In genomic region chr6:159061805-159062563, GRCh38 we compare ENCODE assay signal across 10 cellular contexts. TPM values are rescaled to one million over a fixed set of nuclear protein-coding genes. Genes with fewer than 3 reads are reported as not detected.
DNase-seq lines count a peak whose midpoint lies in the region; ATAC-seq and TF ChIP-seq lines count a peak whose summit lies in the region.
"Had no signal": no experiment of that assay in that cellular context is flagged by ENCODE, and none has a peak within 500 bp of the region (broad histone marks: within the 10 kb centered on the region; RNA-seq: fewer than 3 reads in every experiment).

No MANE protein-coding gene starts in this region.

- peak; percentile 90 for ATAC-seq in activated CD8-positive, alpha-beta memory T cell treated with anti-CD3 and anti-CD28 coated beads, Interleukin-2, amount 10 ng/mL, durations not matched to agents 7 days and 5 days
- ATAC-seq in HG03378 (IDR thresholded peaks at IDR 0.05; ENCODE audit: unreplicated experiment) (peak; percentile 57), GM18520 (IDR thresholded peaks at IDR 0.05; ENCODE audit: unreplicated experiment) (no peak), GM21825 (IDR thresholded peaks at IDR 0.05; ENCODE audit: unreplicated experiment) (no peak)
- ATAC-seq in stimulated activated naive CD8-positive, alpha-beta T cell treated with anti-CD3 and anti-CD28 coated beads, Interleukin-15, amount 100 ng/mL, for 72 hours: peak; percentile 85

- in situ Hi-C loops in brain microvascular endothelial cell (cut with HindIII; ENCODE audit: low pct_ligation_motif_present, low sequenced_read_pairs): no loop called here

- CTCF ChIA-PET in activated CD8-positive, alpha-beta memory T cell treated with anti-CD3 and anti-CD28 coated beads, Interleukin-2, amount 10 ng/mL, durations not matched to agents 7 days and 5 days (lab: Charles Lee): interaction anchor here (0.8 to 7.3 kb wide), 16 partner anchors 9 to 72 kb away, joined by 3 to 81 read pairs (median 5); partner anchors contain the start of gene TAGAP

- no peak for TF ChIP-seq CTCF in brain microvascular endothelial cell (IDR thresholded peaks at IDR 0.05; ENCODE audit: low read depth, low read length, missing control alignments)

- H3K36me3 Mint-ChIP-seq in activated CD8-positive, alpha-beta memory T cell treated with anti-CD3 and anti-CD28 coated beads, Interleukin-2, amount 10 ng/mL, durations not matched to agents 7 days and 5 days: peaks cover 17% of the 10 kb centered on the region
- H3K36me3 Mint-ChIP-seq in activated naive CD8-positive, alpha-beta T cell treated with anti-CD3 and anti-CD28 coated beads for 36 hours: peaks cover 31% of the 10 kb centered on the region

- peak; percentile 68 for DNase-seq in activated CD8-positive, alpha-beta memory T cell treated with anti-CD3 and anti-CD28 coated beads, Interleukin-2, amount 10 ng/mL, durations not matched to agents 7 days and 5 days
- DNase-seq in activated CD8-positive, alpha-beta memory T cell treated with anti-CD3 and anti-CD28 coated beads, Interleukin-2, amount 50 U/mL, for 4 hours: no peak
- DNase-seq in activated naive CD8-positive, alpha-beta T cell treated with anti-CD3 and anti-CD28 coated beads for 36 hours: no peak
- DNase-seq in stimulated activated naive CD8-positive, alpha-beta T cell treated with anti-CD3 and anti-CD28 coated beads, Interleukin-15, amount 100 ng/mL, for 72 hours: peak in 1 of 2 donors; percentile 49
- DNase-seq in brain microvascular endothelial cell: no peak
- DNase-seq: activated CD8-positive, alpha-beta memory T cell treated with anti-CD3 and anti-CD28 coated beads, Interleukin-2, amount 50 U/mL, for 48 hours had no signal

- peaks cover 2% of the 10 kb centered on the region for H3K27me3 Mint-ChIP-seq in activated CD8-positive, alpha-beta memory T cell treated with anti-CD3 and anti-CD28 coated beads, Interleukin-2, amount 10 ng/mL, durations not matched to agents 7 days and 5 days
- no peaks in the 10 kb centered on the region for H3K27me3 Mint-ChIP-seq in activated naive CD8-positive, alpha-beta T cell treated with anti-CD3 and anti-CD28 coated beads for 36 hours
- H3K27me3 Mint-ChIP-seq in stimulated activated naive CD8-positive, alpha-beta T cell treated with anti-CD3 and anti-CD28 coated beads, Interleukin-15, amount 100 ng/mL, for 72 hours: no peaks in the 10 kb centered on the region

- H3K9me3 Mint-ChIP-seq in activated CD8-positive, alpha-beta memory T cell treated with anti-CD3 and anti-CD28 coated beads, Interleukin-2, amount 10 ng/mL, durations not matched to agents 7 days and 5 days (ENCODE audit: low read depth): no peaks in the 10 kb centered on the region
- H3K9me3 Mint-ChIP-seq in activated naive CD8-positive, alpha-beta T cell treated with anti-CD3 and anti-CD28 coated beads for 36 hours: peaks cover 20% of the 10 kb centered on the region
- peaks cover 3 to 10% of the 10 kb centered on the region in 2 donors for H3K9me3 Mint-ChIP-seq in stimulated activated naive CD8-positive, alpha-beta T cell treated with anti-CD3 and anti-CD28 coated beads, Interleukin-15, amount 100 ng/mL, for 72 hours

- peaks cover 8% of the 10 kb centered on the region for H3K27me3 ChIP-seq in brain microvascular endothelial cell (replicated peaks)

- H3K4me3 Mint-ChIP-seq in activated CD8-positive, alpha-beta memory T cell treated with anti-CD3 and anti-CD28 coated beads, Interleukin-2, amount 10 ng/mL, durations not matched to agents 7 days and 5 days: peak overlapping the region; percentile 55
- H3K4me3 Mint-ChIP-seq in activated naive CD8-positive, alpha-beta T cell treated with anti-CD3 and anti-CD28 coated beads for 36 hours: peak overlapping the region; percentile 52
- peak overlapping the region; percentile 36 to 72 for H3K4me3 Mint-ChIP-seq in stimulated activated naive CD8-positive, alpha-beta T cell treated with anti-CD3 and anti-CD28 coated beads, Interleukin-15, amount 100 ng/mL, for 72 hours

- H3K27ac ChIP-seq in brain microvascular endothelial cell: no peak overlapping the region

- no peak overlapping the region for H3K4me3 ChIP-seq in brain microvascular endothelial cell (ENCODE audit: low read depth, low read length)

- peaks cover 92% of the 10 kb centered on the region for H3K4me1 Mint-ChIP-seq in activated CD8-positive, alpha-beta memory T cell treated with anti-CD3 and anti-CD28 coated beads, Interleukin-2, amount 10 ng/mL, durations not matched to agents 7 days and 5 days
- peaks cover 92% of the 10 kb centered on the region for H3K4me1 Mint-ChIP-seq in activated naive CD8-positive, alpha-beta T cell treated with anti-CD3 and anti-CD28 coated beads for 36 hours
- peaks cover 98% of the 10 kb centered on the region for H3K4me1 Mint-ChIP-seq in stimulated activated naive CD8-positive, alpha-beta T cell treated with anti-CD3 and anti-CD28 coated beads, Interleukin-15, amount 100 ng/mL, for 72 hours

- H3K36me3 ChIP-seq in brain microvascular endothelial cell (replicated peaks): no peaks in the 10 kb centered on the region

- H3K27ac Mint-ChIP-seq in activated CD8-positive, alpha-beta memory T cell treated with anti-CD3 and anti-CD28 coated beads, Interleukin-2, amount 10 ng/mL, durations not matched to agents 7 days and 5 days: peak overlapping the region; percentile 99
- H3K27ac Mint-ChIP-seq in activated naive CD8-positive, alpha-beta T cell treated with anti-CD3 and anti-CD28 coated beads for 36 hours: peak overlapping the region; percentile 90
- peak overlapping the region; percentile 95 to 96 for H3K27ac Mint-ChIP-seq in stimulated activated naive CD8-positive, alpha-beta T cell treated with anti-CD3 and anti-CD28 coated beads, Interleukin-15, amount 100 ng/mL, for 72 hours
- H3K27ac Mint-ChIP-seq: progenitor cell of endocrine pancreas had no signal

RNA-seq across cellular contexts. Expression of gene TAGAP, which starts 17.2 kb away (rescaled TPM):
- total RNA-seq in activated CD8-positive, alpha-beta memory T cell treated with anti-CD3 and anti-CD28 coated beads, Interleukin-2, amount 10 ng/mL, durations not matched to agents 7 days and 5 days: 10 to 100 TPM; 44.8 to 53.0 TPM
- total RNA-seq in activated naive CD8-positive, alpha-beta T cell treated with anti-CD3 and anti-CD28 coated beads for 36 hours: 100 to 1,000 TPM; 167 to 175 TPM
- total RNA-seq: progenitor cell of endocrine pancreas had no signal

Comparison
In these comparisons a context has a peak if more than half of its experiments do, and no peak if none do; other contexts are left out.
1. ATAC-seq: peak in activated CD8-positive, alpha-beta memory T cell treated with anti-CD3 and anti-CD28 coated beads, Interleukin-2, amount 10 ng/mL, durations not matched to agents 7 days and 5 days (single experiment), HG03378 (single experiment) and stimulated activated naive CD8-positive, alpha-beta T cell treated with anti-CD3 and anti-CD28 coated beads, Interleukin-15, amount 100 ng/mL, for 72 hours (single experiment); none in GM18520 (single experiment) and GM21825 (single experiment).
2. Peak in every context shown above with its lines, with median percentiles within 50 percentile points of each other: H3K27ac Mint-ChIP-seq and H3K4me3 Mint-ChIP-seq.